8 cellular contexts compared by ENCODE assay signal in genomic region chr1:204080163-204080903, GRCh38. TPM values are rescaled to one million over a fixed set of nuclear protein-coding genes. Genes with fewer than 3 reads are reported as not detected.
DNase-seq lines count a peak whose midpoint lies in the region; TF ChIP-seq lines count a peak whose summit lies in the region.

No MANE protein-coding gene starts in this region.

- H3K4me3 ChIP-seq in cardiac muscle cell = no peak overlapping the region

- TF ChIP-seq CTCF in cardiac muscle cell (IDR thresholded peaks at IDR 0.05; ENCODE audit: low read depth, low read length) (no peak), progenitor cell of endocrine pancreas (IDR thresholded peaks at IDR 0.05; ENCODE audit: unreplicated experiment) (no peak)

- no peaks in the 10 kb centered on the region for H3K27me3 Mint-ChIP-seq in progenitor cell of endocrine pancreas

- peaks cover 79% of the 10 kb centered on the region for H3K4me1 Mint-ChIP-seq in progenitor cell of endocrine pancreas (ENCODE audit: low read depth)

- peak overlapping the region; percentile 89 for H3K27ac ChIP-seq in cardiac muscle cell

- no peaks in the 10 kb centered on the region for H3K27me3 ChIP-seq in cardiac muscle cell

- H3K9me3 ChIP-seq in cardiac muscle cell (ENCODE audit: low read depth) = no peaks in the 10 kb centered on the region

- H3K9me3 Mint-ChIP-seq in progenitor cell of endocrine pancreas (ENCODE audit: low read depth) = no peaks in the 10 kb centered on the region

- in situ Hi-C loops in ACHN (cut with HindIII; ENCODE audit: low pct_ligation_motif_present, low pct_unique_long_range_greater_than_20kb, low sequenced_read_pairs) = no loop called here

- DNase-seq in ACHN = peak; percentile 91
- peak; percentile 92 for DNase-seq in HuH-7.5 (ENCODE audit: low spot score)
- DNase-seq in T1000 (lab: John Stamatoyannopoulos, UW) = peak; percentile 86
- DNase-seq in cardiac muscle cell (ENCODE audit: low read depth in 1 of 2, low spot score in 1 of 2) = peak; percentile 87 to 96
- DNase-seq in progenitor cell of endocrine pancreas (ENCODE audit: low spot score, unreplicated experiment) = peak; percentile 83
- DNase-seq in T-helper 9 cell = no peak
- no peak for DNase-seq in superior temporal gyrus (ENCODE audit: extremely low spot score)
- no peak for DNase-seq in activated naive CD4-positive, alpha-beta T cell (lab: John Stamatoyannopoulos, UW)

- H3K36me3 Mint-ChIP-seq in progenitor cell of endocrine pancreas (ENCODE audit: insufficient read depth) = no peaks in the 10 kb centered on the region

- peak overlapping the region; percentile 56 for H3K4me3 Mint-ChIP-seq in progenitor cell of endocrine pancreas (ENCODE audit: low read depth)

- H3K4me1 ChIP-seq in cardiac muscle cell (ENCODE audit: low read depth) = peaks cover 55% of the 10 kb centered on the region

- no peaks in the 10 kb centered on the region for H3K36me3 ChIP-seq in cardiac muscle cell

- peak overlapping the region; percentile 99 for H3K27ac Mint-ChIP-seq in progenitor cell of endocrine pancreas

RNA-seq across cellular contexts. Expression of gene SOX13, which starts 7.4 kb away (rescaled TPM):
- total RNA-seq in cardiac muscle cell (33.8 and 39.7 TPM in 2 replicates), progenitor cell of endocrine pancreas (58.2 and 61.6 TPM in 2 replicates)
- 34.8 and 45.2 TPM in 2 replicates for polyA plus RNA-seq in cardiac muscle cell

Comparison
In these comparisons a context has a peak if more than half of its experiments do, and no peak if none do; other contexts are left out.
1. DNase-seq: peak in ACHN (single experiment), HuH-7.5 (single experiment), T1000 (single experiment), cardiac muscle cell (2 of 2) and progenitor cell of endocrine pancreas (single experiment); none in T-helper 9 cell (single experiment), superior temporal gyrus (single experiment) and activated naive CD4-positive, alpha-beta T cell (0 of 4).